Comparison of ENCODE assay signal across 8 cellular contexts in genomic region chr18:74331404-74331803, GRCh38. TPM values are rescaled to one million over a fixed set of nuclear protein-coding genes. Genes with fewer than 3 reads are reported as not detected.
DNase-seq lines count a peak whose midpoint lies in the region; ATAC-seq and TF ChIP-seq lines count a peak whose summit lies in the region.

No MANE protein-coding gene starts in this region.

- H3K79me2 ChIP-seq in OCI-LY3 (ENCODE audit: low read length): no peaks in the 10 kb centered on the region

- no peak overlapping the region for H3K4me2 ChIP-seq in OCI-LY3 (ENCODE audit: low read length)

- H3K4me3 ChIP-seq in OCI-LY3 (ENCODE audit: low read length): no peak overlapping the region

- peaks cover 13% of the 10 kb centered on the region; the same call in 1 of the 2 replicates for H3K9me3 ChIP-seq in OCI-LY3 (ENCODE audit: insufficient read depth, low read length)

- no peak overlapping the region for H3K9ac ChIP-seq in OCI-LY3 (ENCODE audit: low read length)

- H3K27me3 ChIP-seq in OCI-LY3 (ENCODE audit: low read depth, low read length) (no peaks in the 10 kb centered on the region), foreskin keratinocyte (no peaks in the 10 kb centered on the region)

- peak overlapping the region; percentile 67 for H2AFZ ChIP-seq in OCI-LY3 (ENCODE audit: low read depth, low read length)

- peak; percentile 66 for ATAC-seq in foreskin keratinocyte
- ATAC-seq in HG02870 (IDR thresholded peaks at IDR 0.05; ENCODE audit: unreplicated experiment): no peak
- no peak for ATAC-seq in HG03439 (IDR thresholded peaks at IDR 0.05; ENCODE audit: unreplicated experiment)

- TF ChIP-seq CTCF in 22Rv1 (IDR thresholded peaks at IDR 0.05) (peak; percentile 47), GM12874 (IDR thresholded peaks at IDR 0.05; ENCODE audit: insufficient read depth, low read depth, low read length) (peak; percentile 19; the same call in 1 of the 2 replicates), OCI-LY3 (IDR thresholded peaks at IDR 0.05; ENCODE audit: low read depth, low read length) (peak; percentile 83), foreskin keratinocyte (conservative IDR thresholded peaks at IDR 0.05) (peak; percentile 58)

- H3K4me1 ChIP-seq in OCI-LY3 (ENCODE audit: low read length) (peaks cover 18% of the 10 kb centered on the region), foreskin keratinocyte (no peaks in the 10 kb centered on the region)

- H4K20me1 ChIP-seq in OCI-LY3 (ENCODE audit: insufficient read depth, low read length): no peaks in the 10 kb centered on the region

- peaks cover 9% of the 10 kb centered on the region for H3K36me3 ChIP-seq in OCI-LY3 (replicated peaks; ENCODE audit: low read depth, low read length)

- H3K27ac ChIP-seq in 22Rv1: no peak overlapping the region
- no peak overlapping the region for H3K27ac ChIP-seq in OCI-LY3 (ENCODE audit: low read length)
- H3K27ac ChIP-seq in foreskin keratinocyte: no peak overlapping the region

- DNase-seq in foreskin keratinocyte: peak in 1 of 2 donors; percentile 30
- no peak for DNase-seq in inferior parietal cortex (ENCODE audit: extremely low spot score)
- no peak for DNase-seq in NCI-H2171 treated with DMSO at 0.1 percent for 48 hours (lab: John Stamatoyannopoulos, UW)

RNA-seq across cellular contexts. Expression of gene C18orf63, which starts 15.8 kb away (rescaled TPM):
- total RNA-seq in foreskin keratinocyte: not detected in 2 replicates
- not detected in 2 replicates for polyA plus RNA-seq in foreskin keratinocyte

RNA-seq across cellular contexts. Expression of gene CYB5A, which starts 39.6 kb away (rescaled TPM):
- total RNA-seq in foreskin keratinocyte: 36.4 and 49.0 TPM in 2 replicates
- 52.4 and 70.8 TPM in 2 replicates for polyA plus RNA-seq in foreskin keratinocyte

Comparison
In these comparisons a context has a peak if more than half of its experiments do, and no peak if none do; other contexts are left out.
1. CTCF ChIP-seq: peak in every context shown above with its lines; median percentile 83 in OCI-LY3; 58 in foreskin keratinocyte; 47 in 22Rv1; 19 in GM12874.